Comparison of ENCODE assay signal across 31 cellular contexts in genomic region chr2:60520477-60520876, GRCh38. TPM values are rescaled to one million over a fixed set of nuclear protein-coding genes. Genes with fewer than 3 reads are reported as not detected.
DNase-seq lines count a peak whose midpoint lies in the region; ATAC-seq, FAIRE-seq and TF ChIP-seq lines count a peak whose summit lies in the region.
"Had no signal": no experiment of that assay in that cellular context is flagged by ENCODE, and none has a peak within 500 bp of the region (broad histone marks: within the 10 kb centered on the region; RNA-seq: fewer than 3 reads in every experiment).

No MANE protein-coding gene starts in this region.

- no peak overlapping the region for H3K9ac ChIP-seq in endodermal cell (ENCODE audit: extremely low read depth, low read length, poor library complexity, severe bottlenecking)

- H3K9me3 Mint-ChIP-seq in endodermal cell: no peaks in the 10 kb centered on the region
- no peaks in the 10 kb centered on the region for H3K9me3 Mint-ChIP-seq in naive B cell
- no peaks in the 10 kb centered on the region for H3K9me3 Mint-ChIP-seq in T-cell
- H3K9me3 Mint-ChIP-seq: activated CD4-positive, alpha-beta memory T cell treated with anti-CD3 and anti-CD28 coated beads, Interleukin-2, amount 10 ng/mL, durations not matched to agents 7 days and 5 days; activated naive CD4-positive, alpha-beta T cell treated with anti-CD3 and anti-CD28 coated beads for 36 hours; activated T-helper 1 cell treated with anti-CD3 and anti-CD28 coated beads, Interleukin-12 subunit alpha, Interleukin-12 subunit beta, Interleukin-2, Interleukin-4 antibody, amounts not matched to agents 30 ng/mL and 10 ng/mL and 1 ng/mL, durations not matched to agents 14 hours and 24 hours and 36 hours; stimulated activated naive CD8-positive, alpha-beta T cell treated with anti-CD3 and anti-CD28 coated beads, Interleukin-15, Interleukin-2, amounts not matched to agents 100 ng/mL and 50 ng/mL, for 24 hours had no signal

- CTCF ChIA-PET in T-cell (lab: Charles Lee): no interaction called here

- no peak for FAIRE-seq in GM12891 (lab: Jason Lieb, UNC)
- FAIRE-seq: A204.1, HepG2, pancreas had no signal

- ATAC-seq in naive B cell (ENCODE audit: low read depth in 2 of 2) (no peak), T-cell (replicated peaks in 1 of 4) (no peak), heart left ventricle (no peak), GM18858 (IDR thresholded peaks at IDR 0.05; ENCODE audit: unreplicated experiment) (no peak)
- ATAC-seq: activated CD4-positive, CD25-positive, alpha-beta regulatory T cell treated with anti-CD3 and anti-CD28 coated beads, Interleukin-2, amount 50 U/mL, for 24 hours; HepG2; pancreas had no signal

- H3K27me3 ChIP-seq in endodermal cell (ENCODE audit: control insufficient read depth, insufficient read depth, low read length, poor library complexity, severe bottlenecking) (peaks cover 5% of the 10 kb centered on the region), heart left ventricle (peaks cover 0 to 4% (median 0%) of the 10 kb centered on the region in 9 donors)
- H3K27me3 ChIP-seq: brain microvascular endothelial cell, esophagus muscularis mucosa, pancreas, uterus had no signal

- TF ChIP-seq CTCF in endodermal cell (conservative IDR thresholded peaks at IDR 0.05): no peak
- no peak for TF ChIP-seq CTCF in heart left ventricle (IDR thresholded peaks at IDR 0.05)

- POLR2A ChIA-PET in T-cell (lab: Charles Lee): no interaction called here

- H3K27me3 Mint-ChIP-seq in endodermal cell (ENCODE audit: insufficient read depth) (peaks cover 2% of the 10 kb centered on the region), naive B cell (no peaks in the 10 kb centered on the region), T-cell (peaks cover 0 to 12% of the 10 kb centered on the region in 2 donors)

- no peak for TF ChIP-seq POLR2A in GM12891 (IDR thresholded peaks at IDR 0.05; ENCODE audit: low read depth, low read length)
- no peak for TF ChIP-seq POLR2A in heart left ventricle (IDR thresholded peaks at IDR 0.05)

- H3K4me3 Mint-ChIP-seq in endodermal cell (no peak overlapping the region), naive B cell (peak overlapping the region in 4 of 8 donors; percentile 5 to 78 (median 18)), T-cell (no peak overlapping the region)
- H3K4me3 Mint-ChIP-seq: activated CD4-positive, alpha-beta memory T cell treated with anti-CD3 and anti-CD28 coated beads, Interleukin-2, amount 10 ng/mL, durations not matched to agents 7 days and 5 days; activated naive CD4-positive, alpha-beta T cell treated with anti-CD3 and anti-CD28 coated beads for 36 hours; activated T-helper 1 cell treated with anti-CD3 and anti-CD28 coated beads, Interleukin-12 subunit alpha, Interleukin-12 subunit beta, Interleukin-2, Interleukin-4 antibody, amounts not matched to agents 30 ng/mL and 10 ng/mL and 1 ng/mL, durations not matched to agents 14 hours and 24 hours and 36 hours; stimulated activated naive CD8-positive, alpha-beta T cell treated with anti-CD3 and anti-CD28 coated beads, Interleukin-15, Interleukin-2, amounts not matched to agents 100 ng/mL and 50 ng/mL, for 24 hours had no signal

- peaks cover 4% of the 10 kb centered on the region for H3K4me1 ChIP-seq in endodermal cell (ENCODE audit: control insufficient read depth, insufficient read depth, low read length)
- peaks cover 0 to 53% (median 14%) of the 10 kb centered on the region in 12 donors for H3K4me1 ChIP-seq in heart left ventricle
- H3K4me1 ChIP-seq: uterus had no signal

- H3K4me1 Mint-ChIP-seq in endodermal cell: peaks cover 22% of the 10 kb centered on the region
- H3K4me1 Mint-ChIP-seq in naive B cell: peaks cover 88 to 98% (median 91%) of the 10 kb centered on the region in 3 donors
- peaks cover 0 to 2% (median under 1%) of the 10 kb centered on the region in 3 donors for H3K4me1 Mint-ChIP-seq in T-cell
- H3K4me1 Mint-ChIP-seq: activated CD4-positive, alpha-beta memory T cell treated with anti-CD3 and anti-CD28 coated beads, Interleukin-2, amount 10 ng/mL, durations not matched to agents 7 days and 5 days had no signal

- H3K36me3 Mint-ChIP-seq in endodermal cell (ENCODE audit: low read depth) (no peaks in the 10 kb centered on the region), naive B cell (peaks cover 50 to 53% of the 10 kb centered on the region in 2 donors), T-cell (no peaks in the 10 kb centered on the region)

- in situ Hi-C loops in KBM-7 (cut with MboI; ENCODE audit: low pct_unique_long_range_greater_than_20kb, low sequenced_read_pairs): no loop called here

- intact Hi-C loops in heart left ventricle (cut with DNase I): no loop called here

- no peak for DNase-seq in GM12891 (ENCODE audit: insufficient read length, low spot score)
- DNase-seq in NCI-H526 (lab: John Stamatoyannopoulos, UW): peak; percentile 58 to 70
- DNase-seq in endodermal cell: peak; percentile 76
- no peak for DNase-seq in naive B cell
- DNase-seq in T-cell: no peak
- no peak for DNase-seq in heart left ventricle
- no peak for DNase-seq in KBM-7
- DNase-seq: activated CD4-positive, alpha-beta memory T cell treated with anti-CD3 and anti-CD28 coated beads, Interleukin-2, amount 10 ng/mL, durations not matched to agents 7 days and 5 days; activated CD8-positive, alpha-beta memory T cell treated with anti-CD3 and anti-CD28 coated beads, Interleukin-2, amount 50 U/mL, for 4 hours; activated naive CD4-positive, alpha-beta T cell treated with anti-CD3 and anti-CD28 coated beads for 36 hours; brain microvascular endothelial cell; cerebellar nuclear complex; dermis blood vessel endothelial cell; foreskin melanocyte; GDM1; heart right ventricle; left cardiac atrium; MV-4-11; NCI-H446; OCI-M1; pancreas; uterus had no signal

- WGBS in endodermal cell (ENCODE audit: insufficient coverage in 1 of 2, insufficient read length in 1 of 2), 2 experiments: 60 to 62% methylated on average over 2 to 8 of the region's 8 CpGs
- 78 to 81% (median 80%) methylated on average over 8 of the region's 8 CpGs for WGBS in heart left ventricle, 4 donors

- peak overlapping the region; percentile 49 for H3K27ac ChIP-seq in endodermal cell (ENCODE audit: low read depth, low read length)
- no peak overlapping the region for H3K27ac ChIP-seq in heart left ventricle
- H3K27ac ChIP-seq: brain microvascular endothelial cell, esophagus muscularis mucosa, pancreas, thoracic aorta, uterus had no signal

- no peaks in the 10 kb centered on the region for H3K9me3 ChIP-seq in endodermal cell (ENCODE audit: control insufficient read depth, low read length)
- H3K9me3 ChIP-seq in heart left ventricle: no peaks in the 10 kb centered on the region
- H3K9me3 ChIP-seq: esophagus muscularis mucosa, heart right ventricle, pancreas, thoracic aorta, uterus had no signal

- H3K36me3 ChIP-seq in endodermal cell (ENCODE audit: control insufficient read depth, insufficient read depth, low read length) (no peaks in the 10 kb centered on the region), heart left ventricle (no peaks in the 10 kb centered on the region)
- H3K36me3 ChIP-seq: brain microvascular endothelial cell, esophagus muscularis mucosa, heart right ventricle, pancreas, thoracic aorta, uterus had no signal

- no peak overlapping the region for H3K27ac Mint-ChIP-seq in endodermal cell
- peak overlapping the region in 5 of 6 donors; percentile 33 to 96 (median 86) for H3K27ac Mint-ChIP-seq in naive B cell
- no peak overlapping the region for H3K27ac Mint-ChIP-seq in T-cell
- H3K27ac Mint-ChIP-seq: activated CD4-positive, alpha-beta memory T cell treated with anti-CD3 and anti-CD28 coated beads, Interleukin-2, amount 10 ng/mL, durations not matched to agents 7 days and 5 days; activated naive CD4-positive, alpha-beta T cell treated with anti-CD3 and anti-CD28 coated beads for 36 hours; activated T-helper 1 cell treated with anti-CD3 and anti-CD28 coated beads, Interleukin-12 subunit alpha, Interleukin-12 subunit beta, Interleukin-2, Interleukin-4 antibody, amounts not matched to agents 30 ng/mL and 10 ng/mL and 1 ng/mL, durations not matched to agents 14 hours and 24 hours and 36 hours; stimulated activated naive CD8-positive, alpha-beta T cell treated with anti-CD3 and anti-CD28 coated beads, Interleukin-15, Interleukin-2, amounts not matched to agents 100 ng/mL and 50 ng/mL, for 24 hours had no signal

- H3K4me3 ChIP-seq in endodermal cell (ENCODE audit: low read length) (no peak overlapping the region), heart left ventricle (no peak overlapping the region)
- H3K4me3 ChIP-seq: esophagus muscularis mucosa, heart right ventricle, pancreas, thoracic aorta, uterus had no signal

TF ChIP-seq in GM12891, 5 proteins besides CTCF, POLR2A, EP300 and RAD21:
- TF ChIP-seq POU2F2 (IDR thresholded peaks at IDR 0.05; ENCODE audit: low read depth, low read length) (peak; percentile 63; the same call in 1 of the 2 replicates), PAX5 (IDR thresholded peaks at IDR 0.05; ENCODE audit: insufficient read depth, low read length, severe bottlenecking) (no peak), POLR2AphosphoS5 (IDR thresholded peaks at IDR 0.05; ENCODE audit: low read depth, low read length) (no peak), TAF1 (IDR thresholded peaks at IDR 0.05; ENCODE audit: low read depth, low read length) (no peak), SPI1 (IDR thresholded peaks at IDR 0.05; ENCODE audit: low read depth, low read length) (no peak)

RNA-seq across cellular contexts. Expression of gene BCL11A, which starts 33.0 kb away (rescaled TPM):
- 10.6 TPM for polyA plus RNA-seq in GM12891 (2012; ENCODE audit: low read depth, missing spikeins)
- total RNA-seq in endodermal cell (10 to 100 TPM; 14.7 to 16.3 TPM), T-cell (10 to 100 TPM in 1 of 5 donors, 1 to 10 TPM in 4; 3.6 to 11.9 (median 5.6) TPM), heart left ventricle (10 to 100 TPM in 8 of 9 donors, 1 to 10 TPM in 1; 9.2 to 31.9 (median 22.4) TPM)
- polyA plus RNA-seq in endodermal cell (2013, experiment 1 of 2): 45.3 TPM
- polyA plus RNA-seq in endodermal cell (2013, experiment 2 of 2): 38.5 TPM
- polyA plus RNA-seq in naive B cell (ENCODE audit: low read depth in 6 of 6) (100 to 1,000 TPM; 152 to 246 (median 192) TPM), heart left ventricle (10 to 100 TPM in 1 of 2 donors, 1 to 10 TPM in 1; 5.6 to 18.9 TPM)
- total RNA-seq: activated CD4-positive, alpha-beta memory T cell treated with anti-CD3 and anti-CD28 coated beads, Interleukin-2, amount 10 ng/mL, durations not matched to agents 7 days and 5 days; activated T-helper 1 cell treated with anti-CD3 and anti-CD28 coated beads, Interleukin-12 subunit alpha, Interleukin-12 subunit beta, Interleukin-2, Interleukin-4 antibody, amounts not matched to agents 30 ng/mL and 10 ng/mL and 1 ng/mL, durations not matched to agents 14 hours and 24 hours and 36 hours; HepG2; T-helper 1 cell treated with Interleukin-12 subunit alpha and Interleukin-12 subunit beta and Interleukin-4 antibody, amounts not matched to agents 30 ng/mL and 1 ng/mL, for 36 hours had no signal
- polyA plus RNA-seq: HepG2 had no signal

Comparison
In these comparisons a context has a peak if more than half of its experiments do, and no peak if none do; other contexts are left out.
1. DNase-seq: peak in NCI-H526 (2 of 2) and endodermal cell (single experiment); none in GM12891 (single experiment), naive B cell (single experiment), T-cell (0 of 34), heart left ventricle (0 of 5) and KBM-7 (single experiment).
2. H3K27ac Mint-ChIP-seq: peak in naive B cell (5 of 6); none in endodermal cell (single experiment) and T-cell (0 of 2).